ENCODE assay signal across 1 cellular context in the genomic region with DNA sequence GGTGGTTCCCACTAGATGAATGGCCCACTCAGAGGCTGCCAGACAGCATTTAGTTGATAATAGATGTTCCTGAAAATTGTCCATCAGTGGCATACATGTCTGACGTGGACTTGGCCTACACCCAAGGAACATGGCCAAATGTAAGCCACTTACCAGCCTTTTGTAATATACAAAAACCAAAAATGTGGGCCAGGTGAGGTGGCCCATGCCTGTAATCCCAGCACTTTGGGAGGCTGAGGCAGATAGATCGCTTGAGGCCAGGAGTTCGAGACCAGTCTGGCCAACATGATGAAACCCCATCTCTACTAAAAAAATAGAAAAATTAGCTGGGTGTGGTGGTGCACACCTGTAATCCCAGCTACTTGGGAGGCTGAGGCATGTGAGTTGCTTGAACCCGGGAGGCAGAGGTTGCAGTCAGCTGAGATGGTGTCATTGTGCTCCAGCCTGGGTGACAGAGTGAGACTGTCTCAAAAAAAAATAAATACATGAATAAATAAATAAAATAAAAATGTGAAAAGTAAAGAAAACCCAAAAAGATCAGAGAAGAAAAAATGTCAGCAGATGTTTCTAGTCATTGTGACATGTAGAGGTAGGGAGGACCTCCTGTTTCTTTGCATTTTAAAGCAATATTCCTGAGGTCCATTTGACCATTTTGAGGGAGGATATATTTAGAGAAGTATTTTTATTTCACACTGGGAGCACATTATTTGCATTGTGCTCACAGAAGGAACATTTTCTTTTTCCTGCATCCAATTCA.
TF ChIP-seq lines count a peak whose summit lies in the region.

No MANE protein-coding gene starts in this region.

TF ChIP-seq in K562, 482 proteins besides CTCF, POLR2A, EP300 and RAD21:
- TF ChIP-seq BCOR (IDR thresholded peaks at IDR 0.05): peak; percentile 48; the same call in 1 of the 2 replicates
- TF ChIP-seq POLR2B (IDR thresholded peaks at IDR 0.05; ENCODE audit: low read depth, partially characterized antibody): no peak
- TF ChIP-seq NFIC (IDR thresholded peaks at IDR 0.05): peak; percentile 12; the same call in 1 of the 2 replicates
- TF ChIP-seq ZNF436 (CRISPR knock-in tag; IDR thresholded peaks at IDR 0.05): no peak
- no peak for TF ChIP-seq MTA3 (IDR thresholded peaks at IDR 0.05; ENCODE audit: borderline replicate concordance)
- peak; percentile 52; the same call in 1 of the 2 replicates for TF ChIP-seq SUPT5H (IDR thresholded peaks at IDR 0.05)
